9 cellular contexts compared by ENCODE assay signal in genomic region chr7:30682131-30683083, GRCh38. TPM values are rescaled to one million over a fixed set of nuclear protein-coding genes. Genes with fewer than 3 reads are reported as not detected.
DNase-seq lines count a peak whose midpoint lies in the region; ATAC-seq and TF ChIP-seq lines count a peak whose summit lies in the region.
"Had no signal": no experiment of that assay in that cellular context is flagged by ENCODE, and none has a peak within 500 bp of the region (broad histone marks: within the 10 kb centered on the region; RNA-seq: fewer than 3 reads in every experiment).

TSS of gene CRHR2 (minus strand) at chr7:30682456. CDS start at chr7:30682280, 176 bp downstream.

- H3K27ac Mint-ChIP-seq in T-cell (peak within 1 kb of the TSS in 1 of 2 donors; percentile 22), nephron progenitor cell (no peak within 1 kb of the TSS)
- H3K27ac Mint-ChIP-seq in activated T-helper 2 cell treated with anti-CD3 and anti-CD28 coated beads, Interferon-gamma antibody, Interleukin-2, Interleukin-4, amounts not matched to agents 10 μg/mL and 5 μg/mL and 100 μg/mL, durations not matched to agents 14 hours and 24 hours and 36 hours: no peak within 1 kb of the TSS

- H3K4me1 Mint-ChIP-seq in T-cell (peaks cover 9 to 18% (median 12%) of the 10 kb centered on the region in 3 donors), nephron progenitor cell (peaks cover 27% of the 10 kb centered on the region)
- peaks cover 7% of the 10 kb centered on the region for H3K4me1 Mint-ChIP-seq in activated T-helper 2 cell treated with anti-CD3 and anti-CD28 coated beads, Interferon-gamma antibody, Interleukin-2, Interleukin-4, amounts not matched to agents 10 μg/mL and 5 μg/mL and 100 μg/mL, durations not matched to agents 14 hours and 24 hours and 36 hours (ENCODE audit: low read depth)

- H3K36me3 ChIP-seq in effector memory CD4-positive, alpha-beta T cell (ENCODE audit: control insufficient read depth, insufficient read depth, low read length): no peaks in the 10 kb centered on the region
- H3K36me3 ChIP-seq: neutrophil, SJSA1 had no signal

- DNase-seq in GM20000 (ENCODE audit: low spot score) (peak; percentile 64), T-cell (peak in 29 of 34 experiments; percentile 2 to 44 (median 17)), nephron progenitor cell (peak; percentile 74), UCSD-AML1 (lab: John Stamatoyannopoulos, UW; ENCODE audit: unreplicated experiment) (no peak), OCI-M2 (lab: John Stamatoyannopoulos, UW; ENCODE audit: unreplicated experiment) (no peak)
- peak in 1 of 3 donors; percentile 4 for DNase-seq in effector memory CD4-positive, alpha-beta T cell
- DNase-seq in activated T-helper 2 cell treated with anti-CD3 and anti-CD28 coated beads, Interferon-gamma antibody, Interleukin-2, Interleukin-4, amounts not matched to agents 10 μg/mL and 5 μg/mL and 100 μg/mL, durations not matched to agents 14 hours and 24 hours and 36 hours (ENCODE audit: low spot score): no peak

- intact Hi-C loops in activated T-helper 2 cell treated with anti-CD3 and anti-CD28 coated beads, Interferon-gamma antibody, Interleukin-2, Interleukin-4, amounts not matched to agents 10 μg/mL and 5 μg/mL and 100 μg/mL, durations not matched to agents 14 hours and 24 hours and 36 hours (cut with micrococcal nuclease): no loop called here

- H3K4me3 Mint-ChIP-seq in T-cell (peak within 1 kb of the TSS; percentile 66 to 84 (median 73)), nephron progenitor cell (peak within 1 kb of the TSS; percentile 81)
- no peak within 1 kb of the TSS for H3K4me3 Mint-ChIP-seq in activated T-helper 2 cell treated with anti-CD3 and anti-CD28 coated beads, Interferon-gamma antibody, Interleukin-2, Interleukin-4, amounts not matched to agents 10 μg/mL and 5 μg/mL and 100 μg/mL, durations not matched to agents 14 hours and 24 hours and 36 hours (ENCODE audit: low read depth)

- POLR2A ChIA-PET in T-cell (lab: Charles Lee): no interaction called here

- peak; percentile 72 to 93 (median 78) for ATAC-seq in T-cell (replicated peaks in 1 of 4)

- H3K4me1 ChIP-seq in effector memory CD4-positive, alpha-beta T cell (ENCODE audit: control insufficient read depth, insufficient read depth, low read length, poor library complexity, severe bottlenecking): peaks cover 12% of the 10 kb centered on the region

- TF ChIP-seq CTCF in GM20000 (IDR thresholded peaks at IDR 0.05; ENCODE audit: extremely low read depth, missing control alignments) (no peak), nephron progenitor cell (IDR thresholded peaks at IDR 0.05) (peak; percentile 50)

- no peaks in the 10 kb centered on the region for H3K9me3 ChIP-seq in effector memory CD4-positive, alpha-beta T cell (ENCODE audit: control insufficient read depth, low read length)
- H3K9me3 ChIP-seq: neutrophil, SJSA1 had no signal

- peak within 1 kb of the TSS; percentile 47 for H3K4me3 ChIP-seq in effector memory CD4-positive, alpha-beta T cell (ENCODE audit: insufficient read depth, low read depth, low read length, poor library complexity, severe bottlenecking)
- H3K4me3 ChIP-seq: SJSA1 had no signal

- H3K27me3 Mint-ChIP-seq in T-cell (peaks cover 50 to 65% of the 10 kb centered on the region in 2 donors), nephron progenitor cell (ENCODE audit: low read depth, poor library complexity) (peaks cover 79% of the 10 kb centered on the region)
- H3K27me3 Mint-ChIP-seq in activated T-helper 2 cell treated with anti-CD3 and anti-CD28 coated beads, Interferon-gamma antibody, Interleukin-2, Interleukin-4, amounts not matched to agents 10 μg/mL and 5 μg/mL and 100 μg/mL, durations not matched to agents 14 hours and 24 hours and 36 hours (ENCODE audit: low read depth): peaks cover 65% of the 10 kb centered on the region

- no peaks in the 10 kb centered on the region for H3K9me3 Mint-ChIP-seq in T-cell
- no peaks in the 10 kb centered on the region for H3K9me3 Mint-ChIP-seq in nephron progenitor cell
- H3K9me3 Mint-ChIP-seq in activated T-helper 2 cell treated with anti-CD3 and anti-CD28 coated beads, Interferon-gamma antibody, Interleukin-2, Interleukin-4, amounts not matched to agents 10 μg/mL and 5 μg/mL and 100 μg/mL, durations not matched to agents 14 hours and 24 hours and 36 hours: no peaks in the 10 kb centered on the region

- CTCF ChIA-PET in T-cell (lab: Charles Lee): interaction anchor here (0.8 to 3.2 kb wide), 3 partner anchors 14 to 58 kb away, joined by 3 to 16 read pairs (median 4); no protein-coding TSS in a partner anchor

- no peak within 1 kb of the TSS for H3K27ac ChIP-seq in effector memory CD4-positive, alpha-beta T cell (ENCODE audit: insufficient read depth, low read length, poor library complexity, severe bottlenecking)
- H3K27ac ChIP-seq: neutrophil, SJSA1 had no signal

- peaks cover 17% of the 10 kb centered on the region for H3K27me3 ChIP-seq in effector memory CD4-positive, alpha-beta T cell (replicated peaks; ENCODE audit: control insufficient read depth, insufficient read depth, low read length, poor library complexity, severe bottlenecking)

- no peaks in the 10 kb centered on the region for H3K36me3 Mint-ChIP-seq in T-cell
- peaks cover 5% of the 10 kb centered on the region for H3K36me3 Mint-ChIP-seq in nephron progenitor cell (ENCODE audit: low read depth)
- H3K36me3 Mint-ChIP-seq in activated T-helper 2 cell treated with anti-CD3 and anti-CD28 coated beads, Interferon-gamma antibody, Interleukin-2, Interleukin-4, amounts not matched to agents 10 μg/mL and 5 μg/mL and 100 μg/mL, durations not matched to agents 14 hours and 24 hours and 36 hours (ENCODE audit: low read depth): no peaks in the 10 kb centered on the region

RNA-seq across cellular contexts. Expression of gene CRHR2, which starts in this region (rescaled TPM):
- total RNA-seq in T-cell: under 1 TPM in 1 of 5 donors, not detected in 4; 0.09 TPM
- total RNA-seq in activated T-helper 2 cell treated with anti-CD3 and anti-CD28 coated beads, Interferon-gamma antibody, Interleukin-2, Interleukin-4, amounts not matched to agents 10 μg/mL and 5 μg/mL and 100 μg/mL, durations not matched to agents 14 hours and 24 hours and 36 hours: not detected in 2 replicates
- total RNA-seq: SJSA1 had no signal

Comparison
In these comparisons a context has a peak if more than half of its experiments do, and no peak if none do; other contexts are left out.
1. Peak in DNase-seq and ATAC-seq in T-cell; RNA of the gene not detected or under 1 TPM.
2. DNase-seq: peak in GM20000 (single experiment) and nephron progenitor cell (single experiment); none in UCSD-AML1 (single experiment), activated T-helper 2 cell treated with anti-CD3 and anti-CD28 coated beads, Interferon-gamma antibody, Interleukin-2, Interleukin-4, amounts not matched to agents 10 μg/mL and 5 μg/mL and 100 μg/mL, durations not matched to agents 14 hours and 24 hours and 36 hours (single experiment) and OCI-M2 (single experiment).